In genomic region chr11:59552844-59553243, GRCh38 we compare ENCODE assay signal across 17 cellular contexts. TPM values are rescaled to one million over a fixed set of nuclear protein-coding genes. Genes with fewer than 3 reads are reported as not detected.
DNase-seq lines count a peak whose midpoint lies in the region; TF ChIP-seq lines count a peak whose summit lies in the region.
"Had no signal": no experiment of that assay in that cellular context is flagged by ENCODE, and none has a peak within 500 bp of the region (broad histone marks: within the 10 kb centered on the region; RNA-seq: fewer than 3 reads in every experiment).

No MANE protein-coding gene starts in this region.

- peaks cover 17% of the 10 kb centered on the region for H3K36me3 Mint-ChIP-seq in MCF 10A (ENCODE audit: insufficient read depth, unreplicated experiment)

- H3K36me3 ChIP-seq in mammary epithelial cell (ENCODE audit: insufficient read depth, low read length) (no peaks in the 10 kb centered on the region), hepatocyte (replicated peaks; ENCODE audit: insufficient read depth, low read depth) (no peaks in the 10 kb centered on the region), tibial artery (no peaks in the 10 kb centered on the region)
- H3K36me3 ChIP-seq: prostate gland had no signal

- H2AFZ ChIP-seq in mammary epithelial cell (ENCODE audit: low read depth, low read length) = no peak overlapping the region
- no peak overlapping the region for H2AFZ ChIP-seq in hepatocyte

- H4K20me1 ChIP-seq in mammary epithelial cell (ENCODE audit: insufficient read depth, low read length) (no peaks in the 10 kb centered on the region), hepatocyte (ENCODE audit: insufficient read depth, poor library complexity, severe bottlenecking) (no peaks in the 10 kb centered on the region)

- H3K4me1 Mint-ChIP-seq in MCF 10A (ENCODE audit: insufficient read depth, unreplicated experiment) = peaks cover 24% of the 10 kb centered on the region

- H3K27me3 ChIP-seq in mammary epithelial cell (ENCODE audit: insufficient read depth, low read length) = no peaks in the 10 kb centered on the region
- H3K27me3 ChIP-seq in hepatocyte = no peaks in the 10 kb centered on the region
- no peaks in the 10 kb centered on the region for H3K27me3 ChIP-seq in tibial artery

- TF ChIP-seq CTCF in MCF 10A (IDR thresholded peaks at IDR 0.05; ENCODE audit: unreplicated experiment) = no peak
- no peak for TF ChIP-seq CTCF in mammary epithelial cell (conservative IDR thresholded peaks at IDR 0.05 in 1 of 2, IDR thresholded peaks at IDR 0.05 in 1 of 2; ENCODE audit: extremely low read depth in 1 of 2, insufficient read depth in 1 of 2, low read depth in 1 of 2, low read length in 2 of 2)
- no peak for TF ChIP-seq CTCF in hepatocyte (IDR thresholded peaks at IDR 0.05; ENCODE audit: poor library complexity)
- no peak for TF ChIP-seq CTCF in tibial artery (IDR thresholded peaks at IDR 0.05)

- H3K27me3 Mint-ChIP-seq in MCF 10A (ENCODE audit: insufficient read depth, unreplicated experiment) = no peaks in the 10 kb centered on the region

- H3K4me1 ChIP-seq in mammary epithelial cell (ENCODE audit: insufficient read depth, low read length) (peaks cover 14% of the 10 kb centered on the region), hepatocyte (ENCODE audit: insufficient read depth) (no peaks in the 10 kb centered on the region), tibial artery (peaks cover 0 to 26% (median 3%) of the 10 kb centered on the region in 4 donors)
- H3K4me1 ChIP-seq: prostate gland had no signal

- DNase-seq in MCF 10A (ENCODE audit: unreplicated experiment) (no peak), mammary epithelial cell (no peak), NAMALWA (ENCODE audit: low spot score) (peak; percentile 23), hepatocyte (ENCODE audit: low spot score) (no peak), tibial artery (no peak), globus pallidus (ENCODE audit: low spot score) (no peak), COLO829 (ENCODE audit: low spot score) (no peak), HCEC 1CT (no peak)
- DNase-seq: activated T-cell treated with anti-CD3 and anti-CD28 coated beads, Interleukin-2, amount 50 U/mL, for 24 hours; anterior cingulate cortex; IMR-90; mesenchymal stem cell; PC-3 had no signal

- intact Hi-C loops in MCF 10A (cut with micrococcal nuclease) = no loop called here
- intact Hi-C loops in mammary epithelial cell (cut with micrococcal nuclease) = loop anchor here (5.0 kb wide), 4 partner anchors 129 to 976 kb away; partner anchors contain the start of genes DTX4, LPXN, STX3 and ZFP91
- intact Hi-C loops in tibial artery (cut with DNase I; ENCODE audit: low total_unique reads) = loop anchor here (5.0 kb wide), 1 partner anchor 64 kb away; the partner anchor contains the start of gene OSBP

- CTCF ChIA-PET in MCF 10A (lab: Yijun Ruan, JAX) = no interaction called here
- CTCF ChIA-PET in mammary epithelial cell (lab: Charles Lee; ENCODE audit: low non-redundant PET) = no interaction called here

- in situ Hi-C loops in mammary epithelial cell (cut with MboI; ENCODE audit: low sequenced_read_pairs in 2 of 2) = loop anchor here (10.0 to 25.0 kb wide), 2 partner anchors 234 to 252 kb away; no protein-coding TSS in a partner anchor

- no peaks in the 10 kb centered on the region for H3K9me3 ChIP-seq in mammary epithelial cell (replicated peaks; ENCODE audit: insufficient read depth, low read length)
- no peaks in the 10 kb centered on the region for H3K9me3 ChIP-seq in hepatocyte (ENCODE audit: low read depth)
- H3K9me3 ChIP-seq in tibial artery = no peaks in the 10 kb centered on the region
- H3K9me3 ChIP-seq: prostate gland had no signal

- H3K79me2 ChIP-seq in mammary epithelial cell (ENCODE audit: insufficient read depth, low read length) (no peaks in the 10 kb centered on the region), hepatocyte (no peaks in the 10 kb centered on the region)

- H3K4me3 ChIP-seq in mammary epithelial cell (replicated peaks in 1 of 3; ENCODE audit: insufficient read depth in 1 of 3, low read depth in 2 of 3, low read length in 3 of 3) (no peak overlapping the region), hepatocyte (no peak overlapping the region), tibial artery (no peak overlapping the region)
- H3K4me3 ChIP-seq: prostate gland had no signal

- no peak overlapping the region for H3K27ac ChIP-seq in mammary epithelial cell (ENCODE audit: insufficient read depth, low read depth, low read length)
- H3K27ac ChIP-seq in hepatocyte = no peak overlapping the region
- peak overlapping the region; percentile 79 to 84 for H3K27ac ChIP-seq in tibial artery
- H3K27ac ChIP-seq: prostate gland had no signal

- WGBS in mammary epithelial cell (ENCODE audit: low coverage, missing lambda C conversion rate) = 50% methylated on average over 2 of the region's 2 CpGs
- WGBS in hepatocyte (ENCODE audit: low lambda C conversion rate, missing lambda C conversion rate) = 65% methylated on average over 2 of the region's 2 CpGs

- H3K9ac ChIP-seq in mammary epithelial cell (ENCODE audit: insufficient read depth, low read length) = no peak overlapping the region

- H3K27ac Mint-ChIP-seq in MCF 10A (ENCODE audit: low read depth, unreplicated experiment) = peak overlapping the region; percentile 98
- H3K27ac Mint-ChIP-seq: activated T-cell treated with anti-CD3 and anti-CD28 coated beads, Interleukin-2, amount 50 U/mL, for 24 hours had no signal

- POLR2A ChIA-PET in MCF 10A (lab: Yijun Ruan, JAX) = interaction anchor here (5.4 kb wide), 1 partner anchor 8 kb away, joined by 73 read pairs; no protein-coding TSS in a partner anchor

- BruUV-seq in MCF 10A (replicated peaks; lab: Mats Ljungman, UMichigan) (no TSS peak), mammary epithelial cell (replicated peaks; lab: Mats Ljungman, UMichigan) (no TSS peak)

- H3K4me2 ChIP-seq in mammary epithelial cell (ENCODE audit: insufficient read depth, low read depth, low read length) = no peak overlapping the region
- peak overlapping the region; percentile 74 for H3K4me2 ChIP-seq in hepatocyte

- dilution Hi-C loops in mammary epithelial cell (cut with HindIII; ENCODE audit: low sequenced_read_pairs) = loop anchor here (10.0 kb wide), 1 partner anchor 62 kb away; the partner anchor contains the start of gene OSBP

- H3K9me3 Mint-ChIP-seq in MCF 10A (ENCODE audit: unreplicated experiment) = no peaks in the 10 kb centered on the region
- H3K9me3 Mint-ChIP-seq: activated T-cell treated with anti-CD3 and anti-CD28 coated beads, Interleukin-2, amount 50 U/mL, for 24 hours had no signal

- no peaks in the 10 kb centered on the region for H3K9me2 ChIP-seq in hepatocyte (replicated peaks; ENCODE audit: insufficient read depth)

- H3K4me3 Mint-ChIP-seq in MCF 10A (ENCODE audit: unreplicated experiment) = peak overlapping the region; percentile 92

RNA-seq across cellular contexts. Expression of gene OR4D9, which starts 41.5 kb away (rescaled TPM):
- total RNA-seq in MCF 10A (2022) = not detected in 2 replicates
- not detected for total RNA-seq in mammary epithelial cell
- polyA plus RNA-seq in mammary epithelial cell = not detected
- not detected for polyA minus RNA-seq in mammary epithelial cell
- total RNA-seq in hepatocyte = not detected in 2 replicates
- not detected in 2 replicates for polyA plus RNA-seq in hepatocyte
- total RNA-seq: IMR-90, NCI-H460, PC-3, prostate gland had no signal
- polyA plus RNA-seq: BJ, IMR-90 had no signal

RNA-seq across cellular contexts. Expression of gene OR4D11, which starts 49.5 kb away (rescaled TPM):
- total RNA-seq in MCF 10A (2022) = not detected in 2 replicates
- not detected for total RNA-seq in mammary epithelial cell
- not detected for polyA plus RNA-seq in mammary epithelial cell
- not detected for polyA minus RNA-seq in mammary epithelial cell
- total RNA-seq in hepatocyte = not detected in 2 replicates
- polyA plus RNA-seq in hepatocyte = not detected in 2 replicates
- total RNA-seq: IMR-90, NCI-H460, PC-3, prostate gland had no signal
- polyA plus RNA-seq: BJ, IMR-90, thymus had no signal

Comparison
In these comparisons a context has a peak if more than half of its experiments do, and no peak if none do; other contexts are left out.
1. H3K27ac ChIP-seq: peak in tibial artery (2 of 2); none in mammary epithelial cell (single experiment) and hepatocyte (single experiment).